In genomic region chr22:32697331-32697995, GRCh38 we compare ENCODE assay signal across 1 cellular context.
TF ChIP-seq lines count a peak whose summit lies in the region.

No MANE protein-coding gene starts in this region.

TF ChIP-seq in HepG2, 621 proteins besides CTCF, POLR2A, EP300 and RAD21 (continued from another document and continues in another):
- TF ChIP-seq ZNF503 (CRISPR knock-in tag; IDR thresholded peaks at IDR 0.05) (no peak), SMC3 (IDR thresholded peaks at IDR 0.05; ENCODE audit: low read length) (peak; percentile 4; the same call in 1 of the 2 replicates), ZNF546 (CRISPR knock-in tag; conservative IDR thresholded peaks at IDR 0.05) (peak; percentile 100), PAWR (CRISPR knock-in tag; IDR thresholded peaks at IDR 0.05; ENCODE audit: borderline replicate concordance) (no peak), FOXP4 (CRISPR knock-in tag; IDR thresholded peaks at IDR 0.05) (peak; percentile 31; the same call in 1 of the 2 replicates), RBAK (CRISPR knock-in tag; IDR thresholded peaks at IDR 0.05) (no peak), ZNF34 (CRISPR knock-in tag; IDR thresholded peaks at IDR 0.05; ENCODE audit: borderline replicate concordance) (no peak), ZNF644 (CRISPR knock-in tag; IDR thresholded peaks at IDR 0.05; ENCODE audit: low read depth) (peak; percentile 53; the same call in 1 of the 2 replicates), ATF7 (IDR thresholded peaks at IDR 0.05) (peak; percentile 73), ATF7 (CRISPR knock-in tag; IDR thresholded peaks at IDR 0.05) (no peak), PPARG (CRISPR knock-in tag; conservative IDR thresholded peaks at IDR 0.05) (0 out of 2 replicates have a peak, but pooled peaks have one; percentile 29), RBM22 (optimal IDR thresholded peaks at IDR 0.05; ENCODE audit: low read length) (no peak), PATZ1 (CRISPR knock-in tag; IDR thresholded peaks at IDR 0.05) (0 out of 2 replicates have a peak, but pooled peaks have one; percentile 15), RBFOX2 (IDR thresholded peaks at IDR 0.05; ENCODE audit: low read depth, low read length) (peak; percentile 30; the same call in 1 of the 2 replicates), ATF3 (CRISPR knock-in tag; IDR thresholded peaks at IDR 0.05) (peak; percentile 84), NR2F1 (CRISPR knock-in tag; IDR thresholded peaks at IDR 0.05) (no peak), EHMT2 (IDR thresholded peaks at IDR 0.05; ENCODE audit: borderline replicate concordance, low read depth, low read length) (peak; percentile 68; the same call in 1 of the 2 replicates), RARA (CRISPR knock-in tag; IDR thresholded peaks at IDR 0.05) (peak; percentile 51; the same call in 1 of the 2 replicates), HNF4A (CRISPR knock-in tag; IDR thresholded peaks at IDR 0.05) (peak; percentile 88), TEAD3 (CRISPR knock-in tag; optimal IDR thresholded peaks at IDR 0.05; ENCODE audit: borderline replicate concordance) (peak; percentile 61), ZNF264 (CRISPR knock-in tag; IDR thresholded peaks at IDR 0.05) (no peak), SMARCC2 (IDR thresholded peaks at IDR 0.05) (no peak), ZNF143 (CRISPR knock-in tag; IDR thresholded peaks at IDR 0.05) (no peak), ELF3 (CRISPR knock-in tag; IDR thresholded peaks at IDR 0.05) (no peak), BORCS8-MEF2B (CRISPR knock-in tag; IDR thresholded peaks at IDR 0.05) (0 out of 2 replicates have a peak, but pooled peaks have one; percentile 18), ARID3A (IDR thresholded peaks at IDR 0.05; ENCODE audit: low read depth, low read length) (peak; percentile 76), POGZ (CRISPR knock-in tag; IDR thresholded peaks at IDR 0.05) (peak; percentile 64), ZNF296 (CRISPR knock-in tag; conservative IDR thresholded peaks at IDR 0.05) (no peak), GATAD2A (CRISPR knock-in tag; IDR thresholded peaks at IDR 0.05) (peak; percentile 74), TARDBP (CRISPR knock-in tag; IDR thresholded peaks at IDR 0.05) (peak; percentile 11; the same call in 1 of the 2 replicates), LCORL (IDR thresholded peaks at IDR 0.05) (no peak), LCORL (CRISPR knock-in tag; IDR thresholded peaks at IDR 0.05) (peak; percentile 68; the same call in 1 of the 2 replicates), ZNF30 (CRISPR knock-in tag; IDR thresholded peaks at IDR 0.05) (no peak), STAG1 (CRISPR knock-in tag; IDR thresholded peaks at IDR 0.05) (0 out of 2 replicates have a peak, but pooled peaks have one; percentile 9), ZBTB33 (CRISPR knock-in tag; IDR thresholded peaks at IDR 0.05) (no peak), SALL1 (CRISPR knock-in tag; IDR thresholded peaks at IDR 0.05) (peak; percentile 40; the same call in 1 of the 2 replicates), NR2F6 (IDR thresholded peaks at IDR 0.05) (no peak; the same call in 1 of the 2 replicates), NR2F6 (CRISPR knock-in tag; IDR thresholded peaks at IDR 0.05) (peak; percentile 32; the same call in 1 of the 2 replicates), ZNF761 (CRISPR knock-in tag; conservative IDR thresholded peaks at IDR 0.05) (no peak), SOX6 (IDR thresholded peaks at IDR 0.05) (no peak), SOX6 (CRISPR knock-in tag; IDR thresholded peaks at IDR 0.05) (peak; percentile 65), RXRB (CRISPR knock-in tag; IDR thresholded peaks at IDR 0.05; ENCODE audit: borderline replicate concordance) (peak; percentile 85), CEBPB (IDR thresholded peaks at IDR 0.05; ENCODE audit: borderline replicate concordance, low read depth, low read length) (peak; percentile 92), ZNF501 (CRISPR knock-in tag; IDR thresholded peaks at IDR 0.05) (no peak), CBX1 (IDR thresholded peaks at IDR 0.05; ENCODE audit: low read depth) (peak; percentile 39), RXRA (CRISPR knock-in tag; IDR thresholded peaks at IDR 0.05) (peak; percentile 85), HOXA3 (CRISPR knock-in tag; IDR thresholded peaks at IDR 0.05) (0 out of 2 replicates have a peak, but pooled peaks have one; percentile 15), ZFX (CRISPR knock-in tag; IDR thresholded peaks at IDR 0.05; ENCODE audit: low read depth) (0 out of 2 replicates have a peak, but pooled peaks have one; percentile 20), E2F2 (CRISPR knock-in tag; IDR thresholded peaks at IDR 0.05; ENCODE audit: borderline replicate concordance) (no peak)
- TF ChIP-seq, protein P1, sequence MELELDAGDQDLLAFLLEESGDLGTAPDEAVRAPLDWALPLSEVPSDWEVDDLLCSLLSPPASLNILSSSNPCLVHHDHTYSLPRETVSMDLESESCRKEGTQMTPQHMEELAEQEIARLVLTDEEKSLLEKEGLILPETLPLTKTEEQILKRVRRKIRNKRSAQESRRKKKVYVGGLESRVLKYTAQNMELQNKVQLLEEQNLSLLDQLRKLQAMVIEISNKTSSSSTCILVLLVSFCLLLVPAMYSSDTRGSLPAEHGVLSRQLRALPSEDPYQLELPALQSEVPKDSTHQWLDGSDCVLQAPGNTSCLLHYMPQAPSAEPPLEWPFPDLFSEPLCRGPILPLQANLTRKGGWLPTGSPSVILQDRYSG (CRISPR knock-in tag; IDR thresholded peaks at IDR 0.05) = no peak
- TF ChIP-seq, protein P2, sequence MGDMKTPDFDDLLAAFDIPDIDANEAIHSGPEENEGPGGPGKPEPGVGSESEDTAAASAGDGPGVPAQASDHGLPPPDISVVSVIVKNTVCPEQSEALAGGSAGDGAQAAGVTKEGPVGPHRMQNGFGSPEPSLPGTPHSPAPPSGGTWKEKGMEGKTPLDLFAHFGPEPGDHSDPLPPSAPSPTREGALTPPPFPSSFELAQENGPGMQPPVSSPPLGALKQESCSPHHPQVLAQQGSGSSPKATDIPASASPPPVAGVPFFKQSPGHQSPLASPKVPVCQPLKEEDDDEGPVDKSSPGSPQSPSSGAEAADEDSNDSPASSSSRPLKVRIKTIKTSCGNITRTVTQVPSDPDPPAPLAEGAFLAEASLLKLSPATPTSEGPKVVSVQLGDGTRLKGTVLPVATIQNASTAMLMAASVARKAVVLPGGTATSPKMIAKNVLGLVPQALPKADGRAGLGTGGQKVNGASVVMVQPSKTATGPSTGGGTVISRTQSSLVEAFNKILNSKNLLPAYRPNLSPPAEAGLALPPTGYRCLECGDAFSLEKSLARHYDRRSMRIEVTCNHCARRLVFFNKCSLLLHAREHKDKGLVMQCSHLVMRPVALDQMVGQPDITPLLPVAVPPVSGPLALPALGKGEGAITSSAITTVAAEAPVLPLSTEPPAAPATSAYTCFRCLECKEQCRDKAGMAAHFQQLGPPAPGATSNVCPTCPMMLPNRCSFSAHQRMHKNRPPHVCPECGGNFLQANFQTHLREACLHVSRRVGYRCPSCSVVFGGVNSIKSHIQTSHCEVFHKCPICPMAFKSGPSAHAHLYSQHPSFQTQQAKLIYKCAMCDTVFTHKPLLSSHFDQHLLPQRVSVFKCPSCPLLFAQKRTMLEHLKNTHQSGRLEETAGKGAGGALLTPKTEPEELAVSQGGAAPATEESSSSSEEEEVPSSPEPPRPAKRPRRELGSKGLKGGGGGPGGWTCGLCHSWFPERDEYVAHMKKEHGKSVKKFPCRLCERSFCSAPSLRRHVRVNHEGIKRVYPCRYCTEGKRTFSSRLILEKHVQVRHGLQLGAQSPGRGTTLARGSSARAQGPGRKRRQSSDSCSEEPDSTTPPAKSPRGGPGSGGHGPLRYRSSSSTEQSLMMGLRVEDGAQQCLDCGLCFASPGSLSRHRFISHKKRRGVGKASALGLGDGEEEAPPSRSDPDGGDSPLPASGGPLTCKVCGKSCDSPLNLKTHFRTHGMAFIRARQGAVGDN (CRISPR knock-in tag; IDR thresholded peaks at IDR 0.05) = peak; percentile 38; the same call in 1 of the 2 replicates
- TF ChIP-seq, protein P3, sequence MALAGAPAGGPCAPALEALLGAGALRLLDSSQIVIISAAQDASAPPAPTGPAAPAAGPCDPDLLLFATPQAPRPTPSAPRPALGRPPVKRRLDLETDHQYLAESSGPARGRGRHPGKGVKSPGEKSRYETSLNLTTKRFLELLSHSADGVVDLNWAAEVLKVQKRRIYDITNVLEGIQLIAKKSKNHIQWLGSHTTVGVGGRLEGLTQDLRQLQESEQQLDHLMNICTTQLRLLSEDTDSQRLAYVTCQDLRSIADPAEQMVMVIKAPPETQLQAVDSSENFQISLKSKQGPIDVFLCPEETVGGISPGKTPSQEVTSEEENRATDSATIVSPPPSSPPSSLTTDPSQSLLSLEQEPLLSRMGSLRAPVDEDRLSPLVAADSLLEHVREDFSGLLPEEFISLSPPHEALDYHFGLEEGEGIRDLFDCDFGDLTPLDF (CRISPR knock-in tag; IDR thresholded peaks at IDR 0.05) = no peak
